Comparison of ENCODE assay signal across 8 cellular contexts in genomic region chr15:89367485-89368451, GRCh38. TPM values are rescaled to one million over a fixed set of nuclear protein-coding genes. Genes with fewer than 3 reads are reported as not detected.
A peak's percentile ranks its signal among the peaks of the same experiment; 100 is the strongest.
DNase-seq lines count a peak whose midpoint lies in the region; ATAC-seq and TF ChIP-seq lines count a peak whose summit lies in the region.

No MANE protein-coding gene starts in this region.

- intact Hi-C loops in lower leg skin (cut with DNase I; ENCODE audit: low total_unique reads) = no loop called here

- H3K4me3 ChIP-seq in lower leg skin (ENCODE audit: low read depth, poor library complexity, severe bottlenecking) = no peak overlapping the region

- no peaks in the 10 kb centered on the region for H3K9me3 Mint-ChIP-seq in activated naive CD8-positive, alpha-beta T cell treated with anti-CD3 and anti-CD28 coated beads, Interleukin-2, amount 50 U/mL, for 24 hours
- peaks cover 0 to 5% (median 0%) of the 10 kb centered on the region in 7 donors for H3K9me3 Mint-ChIP-seq in naive B cell

- ATAC-seq in activated naive CD8-positive, alpha-beta T cell treated with anti-CD3 and anti-CD28 coated beads, Interleukin-2, amount 50 U/mL, for 24 hours = peak; percentile 5
- ATAC-seq in naive B cell (ENCODE audit: low read depth in 2 of 2) = peak; percentile 30 to 33

- no peaks in the 10 kb centered on the region for H3K36me3 Mint-ChIP-seq in activated naive CD8-positive, alpha-beta T cell treated with anti-CD3 and anti-CD28 coated beads, Interleukin-2, amount 50 U/mL, for 24 hours (ENCODE audit: low read depth)
- peaks cover 0 to 9% of the 10 kb centered on the region in 2 donors for H3K36me3 Mint-ChIP-seq in naive B cell

- no peak for TF ChIP-seq CTCF in lower leg skin (IDR thresholded peaks at IDR 0.05)

- H3K27ac Mint-ChIP-seq in activated naive CD8-positive, alpha-beta T cell treated with anti-CD3 and anti-CD28 coated beads, Interleukin-2, amount 50 U/mL, for 24 hours = no peak overlapping the region
- peak overlapping the region in 2 of 6 donors; percentile 26 to 60 for H3K27ac Mint-ChIP-seq in naive B cell

- H3K27me3 Mint-ChIP-seq in activated naive CD8-positive, alpha-beta T cell treated with anti-CD3 and anti-CD28 coated beads, Interleukin-2, amount 50 U/mL, for 24 hours = peaks cover 85% of the 10 kb centered on the region
- peaks cover 65 to 92% (median 82%) of the 10 kb centered on the region in 3 donors for H3K27me3 Mint-ChIP-seq in naive B cell

- H3K4me1 Mint-ChIP-seq in activated naive CD8-positive, alpha-beta T cell treated with anti-CD3 and anti-CD28 coated beads, Interleukin-2, amount 50 U/mL, for 24 hours = peaks cover 9% of the 10 kb centered on the region
- peaks cover 24 to 36% (median 36%) of the 10 kb centered on the region in 3 donors for H3K4me1 Mint-ChIP-seq in naive B cell

- H3K4me3 Mint-ChIP-seq in activated naive CD8-positive, alpha-beta T cell treated with anti-CD3 and anti-CD28 coated beads, Interleukin-2, amount 50 U/mL, for 24 hours = peak overlapping the region; percentile 5
- H3K4me3 Mint-ChIP-seq in naive B cell = peak overlapping the region; percentile 30 to 81 (median 71)

- 4% methylated on average over 66 to 90 of the region's 90 CpGs for WGBS in lower leg skin, 2 donors

- peak; percentile 82 for DNase-seq in COR-L47 (lab: John Stamatoyannopoulos, UW)
- peak; percentile 40 for DNase-seq in MV-4-11 (lab: John Stamatoyannopoulos, UW)
- DNase-seq in activated naive CD8-positive, alpha-beta T cell treated with anti-CD3 and anti-CD28 coated beads, Interleukin-2, amount 50 U/mL, for 24 hours = no peak
- DNase-seq in naive B cell = no peak
- DNase-seq in NCI-H2171 (lab: John Stamatoyannopoulos, UW) = no peak
- no peak for DNase-seq in H4 (ENCODE audit: low spot score)
- DNase-seq in lower leg skin (ENCODE audit: low spot score in 2 of 2) = no peak
- no peak for DNase-seq in OCI-M2 (lab: John Stamatoyannopoulos, UW; ENCODE audit: unreplicated experiment)

- TF ChIP-seq POLR2A in lower leg skin (IDR thresholded peaks at IDR 0.05) = no peak

RNA-seq across cellular contexts. Expression of gene POLG, which starts 33.1 kb away (rescaled TPM):
- 10 to 100 TPM; 23.7 to 61.3 (median 28.5) TPM for polyA plus RNA-seq in naive B cell (ENCODE audit: low read depth in 6 of 6)
- total RNA-seq in H4 (2014; rRNA removed; shearing (Covaris generic)) = 19.5 and 36.9 TPM in 2 replicates
- total RNA-seq in lower leg skin = 100 to 1,000 TPM in 1 of 4 donors, 10 to 100 TPM in 3; 61.1 to 110 (median 82.6) TPM

Comparison
In these comparisons a context has a peak if more than half of its experiments do, and no peak if none do; other contexts are left out.
1. DNase-seq: peak in COR-L47 (single experiment) and MV-4-11 (single experiment); none in activated naive CD8-positive, alpha-beta T cell treated with anti-CD3 and anti-CD28 coated beads, Interleukin-2, amount 50 U/mL, for 24 hours (single experiment), naive B cell (single experiment), NCI-H2171 (single experiment), H4 (single experiment), lower leg skin (0 of 2) and OCI-M2 (single experiment).